In the genomic region with DNA sequence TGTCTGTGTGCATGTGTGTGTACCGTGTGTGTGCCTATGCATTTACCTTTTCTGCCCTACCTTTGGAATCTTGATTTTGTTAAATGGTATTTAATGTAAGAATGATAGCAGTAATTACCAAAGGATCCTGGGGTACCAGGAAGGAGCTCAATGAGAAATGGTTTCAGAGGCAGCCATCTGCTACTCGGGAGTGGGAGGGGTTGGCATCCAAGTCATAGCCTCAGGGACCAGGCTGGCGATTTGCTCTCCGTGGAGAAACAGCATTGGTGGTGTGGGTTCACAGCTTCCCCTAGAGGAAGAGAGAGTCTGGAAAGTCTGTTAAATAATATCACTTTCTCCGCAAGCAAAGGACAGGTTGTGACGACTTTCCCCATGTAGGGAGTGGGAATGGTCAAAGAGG, we compare ENCODE assay signal across 26 cellular contexts.
"Had no signal": no experiment of that assay in that cellular context is flagged by ENCODE, and none has a peak within 500 bp of the region (broad histone marks: within the 10 kb centered on the region; RNA-seq: fewer than 3 reads in every experiment).

No MANE protein-coding gene starts in this region.

- H3K4me2 ChIP-seq: SK-N-SH had no signal

- DNase-seq: activated B cell treated with CpG ODN at 0.5 μM for 24 hours; activated CD4-positive, alpha-beta memory T cell treated with anti-CD3 and anti-CD28 coated beads, Interleukin-2, amount 10 ng/mL, durations not matched to agents 7 days and 5 days; activated CD4-positive, alpha-beta T cell treated with anti-CD3 and anti-CD28 coated beads, Interleukin-2, amount 10 ng/mL, durations not matched to agents 7 days and 5 days; activated gamma-delta T cell; activated naive CD4-positive, alpha-beta T cell treated with anti-CD3 and anti-CD28 coated beads for 36 hours; activated T-cell treated with anti-CD3 and anti-CD28 coated beads for 4 hours; activated T-cell treated with anti-CD3 and anti-CD28 coated beads, Interleukin-2, amount 50 U/mL, for 48 hours; brain microvascular endothelial cell; Karpas-422; MM.1S; NCI-H1417; NCI-H1930; NCI-H2171 treated with DMSO at 0.1 percent for 48 hours; NCI-H226; NCI-H526; NCI-H774; NK-92 treated with Interleukin-12 subunit alpha and Interleukin-12 subunit beta, amount 100 ng/mL, for 24 hours; OCI-M1; RPMI8226; SK-N-SH; T-helper 1 cell had no signal

- H3K36me3 ChIP-seq: brain microvascular endothelial cell, cardiac muscle cell had no signal

- ATAC-seq: activated T-helper 17 cell treated with anti-CD3 and anti-CD28 coated beads, Interleukin-2, amount 50 U/mL, for 72 hours; K562; Panc1; Right ventricle myocardium inferior had no signal

- H3K27me3 ChIP-seq: brain microvascular endothelial cell had no signal

- H3K9me3 ChIP-seq: SK-N-SH had no signal

- H3K9me2 ChIP-seq: SK-N-SH had no signal

- H3K27ac ChIP-seq: brain microvascular endothelial cell, cardiac muscle cell had no signal

- H3K9ac ChIP-seq: SK-N-SH had no signal

- H3K4me3 ChIP-seq: cardiac muscle cell, K562 had no signal
